In genomic region chr18:62525611-62526010, GRCh38 we compare ENCODE assay signal across 8 cellular contexts. TPM values are rescaled to one million over a fixed set of nuclear protein-coding genes. Genes with fewer than 3 reads are reported as not detected.
DNase-seq lines count a peak whose midpoint lies in the region; ATAC-seq and TF ChIP-seq lines count a peak whose summit lies in the region.

No MANE protein-coding gene starts in this region.

- intact Hi-C loops in CD8-positive, alpha-beta T cell (cut with DNase I, micrococcal nuclease), result loop anchor here (1.0 to 10.0 kb wide), 9 partner anchors 15 to 787 kb away; partner anchors contain the start of genes PIGN (in 2 of the 2), RELCH (in 2 of the 2), PHLPP1 (in 1 of the 2) and TNFRSF11A (in 1 of the 2)
- intact Hi-C loops in dendritic cell treated with granulocyte-macrophage colony-stimulating factor and Interleukin-4, amounts not matched to agents 40 ng/mL and 50 ng/mL, for 4 days (cut with micrococcal nuclease), result no loop called here

- H3K27ac ChIP-seq in CD8-positive, alpha-beta T cell (ENCODE audit: low read depth, low read length), result peak overlapping the region; percentile 89
- H3K27ac ChIP-seq in neural progenitor cell, result no peak overlapping the region

- peaks cover 46% of the 10 kb centered on the region for H3K4me1 ChIP-seq in CD8-positive, alpha-beta T cell (ENCODE audit: insufficient read depth, low read length)
- peaks cover 23% of the 10 kb centered on the region for H3K4me1 ChIP-seq in neural progenitor cell

- H3K9me3 ChIP-seq in CD8-positive, alpha-beta T cell (ENCODE audit: low read length), result no peaks in the 10 kb centered on the region
- no peaks in the 10 kb centered on the region for H3K9me3 ChIP-seq in MG63
- H3K9me3 ChIP-seq in neural progenitor cell (ENCODE audit: low read depth), result no peaks in the 10 kb centered on the region

- H3K4me3 ChIP-seq in CD8-positive, alpha-beta T cell (ENCODE audit: low read depth, low read length), result peak overlapping the region; percentile 86
- H3K4me3 ChIP-seq in MG63 (peak overlapping the region; percentile 63), neural progenitor cell (peak overlapping the region; percentile 91)

- CTCF ChIA-PET in CD8-positive, alpha-beta T cell (lab: Charles Lee), result no interaction called here

- H3K27me3 Mint-ChIP-seq in CD8-positive, alpha-beta T cell (ENCODE audit: low read depth), result no peaks in the 10 kb centered on the region
- peaks cover 4% of the 10 kb centered on the region for H3K27me3 Mint-ChIP-seq in dendritic cell treated with granulocyte-macrophage colony-stimulating factor and Interleukin-4, amounts not matched to agents 40 ng/mL and 50 ng/mL, for 4 days
- peaks cover 16% of the 10 kb centered on the region for H3K27me3 Mint-ChIP-seq in neural progenitor cell (ENCODE audit: insufficient read depth, low read depth)

- peaks cover 33% of the 10 kb centered on the region for H3K79me2 ChIP-seq in neural progenitor cell (ENCODE audit: low read depth)

- no peaks in the 10 kb centered on the region for H3K9me3 Mint-ChIP-seq in CD8-positive, alpha-beta T cell
- H3K9me3 Mint-ChIP-seq in dendritic cell treated with granulocyte-macrophage colony-stimulating factor and Interleukin-4, amounts not matched to agents 40 ng/mL and 50 ng/mL, for 4 days, result no peaks in the 10 kb centered on the region
- no peaks in the 10 kb centered on the region for H3K9me3 Mint-ChIP-seq in neural progenitor cell

- peak overlapping the region; percentile 96 for H3K4me2 ChIP-seq in neural progenitor cell

- POLR2A ChIA-PET in CD8-positive, alpha-beta T cell (lab: Charles Lee), result interaction anchor here (7.0 kb wide), 1 partner anchor 19 kb away, joined by 51 read pairs; no protein-coding TSS in a partner anchor

- peak overlapping the region; percentile 95 for H3K4me3 Mint-ChIP-seq in CD8-positive, alpha-beta T cell
- peak overlapping the region; percentile 91 for H3K4me3 Mint-ChIP-seq in dendritic cell treated with granulocyte-macrophage colony-stimulating factor and Interleukin-4, amounts not matched to agents 40 ng/mL and 50 ng/mL, for 4 days
- peak overlapping the region; percentile 91 for H3K4me3 Mint-ChIP-seq in neural progenitor cell

- no peak overlapping the region for H3K9ac ChIP-seq in neural progenitor cell

- H2AFZ ChIP-seq in neural progenitor cell (replicated peaks), result no peak overlapping the region

- no peak for DNase-seq in CD8-positive, alpha-beta T cell
- no peak for DNase-seq in MG63
- no peak for DNase-seq in neural progenitor cell (ENCODE audit: low spot score)
- no peak for DNase-seq in NCI-H748 treated with DMSO at 0.1 percent for 48 hours (lab: John Stamatoyannopoulos, UW)
- no peak for DNase-seq in SHP77 (lab: John Stamatoyannopoulos, UW)

- H3F3A ChIP-seq in neural progenitor cell (ENCODE audit: low read depth), result peaks cover 28% of the 10 kb centered on the region

- peaks cover 7% of the 10 kb centered on the region for H3K36me3 Mint-ChIP-seq in CD8-positive, alpha-beta T cell
- peaks cover 22% of the 10 kb centered on the region for H3K36me3 Mint-ChIP-seq in dendritic cell treated with granulocyte-macrophage colony-stimulating factor and Interleukin-4, amounts not matched to agents 40 ng/mL and 50 ng/mL, for 4 days (ENCODE audit: low read depth)
- no peaks in the 10 kb centered on the region for H3K36me3 Mint-ChIP-seq in neural progenitor cell

- no peaks in the 10 kb centered on the region for H3K36me3 ChIP-seq in CD8-positive, alpha-beta T cell (ENCODE audit: insufficient read depth, low read length)
- H3K36me3 ChIP-seq in MG63 (no peaks in the 10 kb centered on the region), neural progenitor cell (no peaks in the 10 kb centered on the region)

- peak overlapping the region; percentile 98 for H3K27ac Mint-ChIP-seq in CD8-positive, alpha-beta T cell
- peak overlapping the region; percentile 89 for H3K27ac Mint-ChIP-seq in dendritic cell treated with granulocyte-macrophage colony-stimulating factor and Interleukin-4, amounts not matched to agents 40 ng/mL and 50 ng/mL, for 4 days
- peak overlapping the region; percentile 25 for H3K27ac Mint-ChIP-seq in neural progenitor cell

- peaks cover 26% of the 10 kb centered on the region for H4K20me1 ChIP-seq in neural progenitor cell (ENCODE audit: low read depth)

- peaks cover 58% of the 10 kb centered on the region for H3K4me1 Mint-ChIP-seq in CD8-positive, alpha-beta T cell (ENCODE audit: low read depth)
- peaks cover 38% of the 10 kb centered on the region for H3K4me1 Mint-ChIP-seq in dendritic cell treated with granulocyte-macrophage colony-stimulating factor and Interleukin-4, amounts not matched to agents 40 ng/mL and 50 ng/mL, for 4 days (ENCODE audit: low read depth)
- peaks cover 24% of the 10 kb centered on the region for H3K4me1 Mint-ChIP-seq in neural progenitor cell

- H3K27me3 ChIP-seq in CD8-positive, alpha-beta T cell (ENCODE audit: insufficient read depth, low read length), result no peaks in the 10 kb centered on the region
- H3K27me3 ChIP-seq in MG63 (no peaks in the 10 kb centered on the region), neural progenitor cell (peaks cover 44% of the 10 kb centered on the region)

- ATAC-seq in CD8-positive, alpha-beta T cell, result no peak
- no peak for ATAC-seq in HG03342 (IDR thresholded peaks at IDR 0.05; ENCODE audit: unreplicated experiment)
- no peak for ATAC-seq in GM21447 (IDR thresholded peaks at IDR 0.05; ENCODE audit: unreplicated experiment)

- TF ChIP-seq CTCF in CD8-positive, alpha-beta T cell (IDR thresholded peaks at IDR 0.05), result no peak
- TF ChIP-seq CTCF in neural progenitor cell (IDR thresholded peaks at IDR 0.05), result no peak

RNA-seq across cellular contexts. Expression of gene ZCCHC2, which starts 2.8 kb away (rescaled TPM):
- total RNA-seq in CD8-positive, alpha-beta T cell, result 10 to 100 TPM; 88.7 to 90.9 TPM
- total RNA-seq in MG63 (2014; rRNA removed; shearing (Covaris generic); ENCODE audit: low replicate concordance), result 3.1 and 3.3 TPM in 2 replicates
- 5.5 and 8.9 TPM in 2 replicates for total RNA-seq in neural progenitor cell (ENCODE audit: low replicate concordance)

Comparison
In these comparisons a context has a peak if more than half of its experiments do, and no peak if none do; other contexts are left out.
1. H3K27ac Mint-ChIP-seq: peak in every context shown above with its lines; median percentile 98 in CD8-positive, alpha-beta T cell; 89 in dendritic cell treated with granulocyte-macrophage colony-stimulating factor and Interleukin-4, amounts not matched to agents 40 ng/mL and 50 ng/mL, for 4 days; 25 in neural progenitor cell.